Comparison of ENCODE assay signal across 8 cellular contexts in the genomic region with DNA sequence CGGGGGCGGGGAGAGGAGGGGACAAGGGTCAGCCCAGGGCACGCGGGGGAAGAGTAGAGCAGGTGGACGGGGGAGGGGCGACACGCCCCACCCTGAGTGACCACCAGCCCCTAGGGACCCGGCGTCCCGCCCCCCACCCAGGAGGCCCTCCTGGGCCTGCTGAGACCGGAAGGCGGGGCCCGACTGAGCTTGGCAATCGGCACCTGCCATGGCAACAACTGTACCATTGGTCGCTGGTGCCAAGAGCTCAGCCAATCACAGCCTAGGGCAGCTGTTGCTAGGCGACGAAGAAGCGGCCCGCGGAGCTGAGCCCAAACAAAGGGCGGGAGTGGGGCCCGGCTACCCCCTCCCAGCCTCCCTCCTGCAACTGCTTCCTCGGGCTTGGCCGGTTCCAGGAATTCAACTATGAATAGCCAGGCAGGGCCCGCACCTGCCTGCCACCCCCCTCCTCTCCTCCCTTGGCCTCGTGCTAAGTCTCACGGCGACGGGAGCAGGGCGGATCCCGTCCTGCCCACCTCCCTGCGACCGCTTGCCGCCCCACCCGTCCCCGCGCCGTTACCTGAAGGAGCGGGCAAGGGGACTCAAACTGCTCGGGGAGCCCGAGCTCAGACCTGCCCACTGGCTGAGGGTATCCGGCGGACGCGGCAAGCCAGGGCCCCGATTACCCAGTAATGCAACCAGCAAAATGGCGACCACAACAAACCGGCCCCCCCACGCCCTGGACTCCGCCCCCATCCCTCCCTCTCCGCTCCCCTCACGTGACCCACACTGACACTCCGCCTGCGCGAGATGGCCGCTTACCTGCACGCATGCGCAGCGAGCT. TPM values are rescaled to one million over a fixed set of nuclear protein-coding genes. Genes with fewer than 3 reads are reported as not detected.
DNase-seq lines count a peak whose midpoint lies in the region; ATAC-seq and TF ChIP-seq lines count a peak whose summit lies in the region.

Gene DYRK1B, minus strand, starts transcription at position 699 of the 823 bp plus-strand sequence. CDS start 2,295 bp downstream, outside the sequence.

- H3K9ac ChIP-seq in iPS-20b (ENCODE audit: low read depth, low read length) (peak within 1 kb of the TSS; percentile 91), skeletal muscle satellite cell (ENCODE audit: low read depth, low read length) (peak within 1 kb of the TSS; percentile 86)

- DNase-seq in NCI-H2029 (lab: John Stamatoyannopoulos, UW) (peak; percentile 97), WTC11 (ENCODE audit: low spot score) (peak; percentile 96), cardiac fibroblast (ENCODE audit: low read depth in 2 of 2) (peak; percentile 98 to 99), NOMO-1 treated with DMSO at 0.1 percent for 48 hours (lab: John Stamatoyannopoulos, UW; ENCODE audit: unreplicated experiment) (no peak)

- POLR2A ChIA-PET in WTC11 (lab: Charles Lee): interaction anchor here (0.6 to 2.1 kb wide), 7 partner anchors 9 to 327 kb away, joined by 3 to 14 read pairs (median 3); partner anchors contain the start of gene FBL

- no peaks in the 10 kb centered on the region for H3K27me3 Mint-ChIP-seq in WTC11 (ENCODE audit: low read depth)

- CTCF ChIA-PET in WTC11 (lab: Charles Lee): interaction anchor here (0.5 to 2.1 kb wide), 18 partner anchors 9 to 715 kb away, joined by 3 to 22 read pairs (median 4); partner anchors contain the start of genes FBL, PSMC4 and TTC9B

- peak within 1 kb of the TSS; percentile 72 for H3K4me3 Mint-ChIP-seq in WTC11

- H3K36me3 ChIP-seq in iPS-20b (ENCODE audit: insufficient read depth, low read depth, low read length) (peaks cover 72% of the 10 kb centered on the region), skeletal muscle satellite cell (ENCODE audit: insufficient read depth, low read length) (peaks cover 56% of the 10 kb centered on the region)

- H3K27ac Mint-ChIP-seq in WTC11: peak within 1 kb of the TSS; percentile 98

- peaks cover 13% of the 10 kb centered on the region for H3K4me1 Mint-ChIP-seq in WTC11

- ATAC-seq in HG02852 (IDR thresholded peaks at IDR 0.05; ENCODE audit: unreplicated experiment) (peak; percentile 84), WTC11 (peak; percentile 91)

- TF ChIP-seq CTCF in WTC11 (IDR thresholded peaks at IDR 0.05): no peak
- no peak for TF ChIP-seq CTCF in cardiac fibroblast (IDR thresholded peaks at IDR 0.05; ENCODE audit: low read depth, low read length)

- H3K4me1 ChIP-seq in iPS-20b (ENCODE audit: insufficient read depth, low read length) (peaks cover 4% of the 10 kb centered on the region), skeletal muscle satellite cell (ENCODE audit: control insufficient read depth, insufficient read depth, low read length) (peaks cover 13% of the 10 kb centered on the region)

- H3K9me3 Mint-ChIP-seq in WTC11: no peaks in the 10 kb centered on the region

- H3K27me3 ChIP-seq in iPS-20b (ENCODE audit: insufficient read depth, low read length): no peaks in the 10 kb centered on the region
- no peaks in the 10 kb centered on the region for H3K27me3 ChIP-seq in skeletal muscle satellite cell (ENCODE audit: control insufficient read depth, insufficient read depth, low read length)

- peak within 1 kb of the TSS; percentile 94 for H3K27ac ChIP-seq in iPS-20b (ENCODE audit: low read length)

- peak within 1 kb of the TSS; percentile 86 to 87 for H3K4me3 ChIP-seq in cardiac fibroblast (replicated peaks in 1 of 2; ENCODE audit: low read depth in 2 of 2, low read length in 2 of 2)
- peak within 1 kb of the TSS; percentile 91 for H3K4me3 ChIP-seq in iPS-20b (ENCODE audit: low read length)
- H3K4me3 ChIP-seq in skeletal muscle satellite cell (ENCODE audit: low read length): peak within 1 kb of the TSS; percentile 86

- H3K9me3 ChIP-seq in iPS-20b (ENCODE audit: insufficient read depth, low read depth, low read length): no peaks in the 10 kb centered on the region
- H3K9me3 ChIP-seq in skeletal muscle satellite cell (replicated peaks; ENCODE audit: low read length): no peaks in the 10 kb centered on the region

- peak; percentile 38 for TF ChIP-seq POLR2A in GM15510 (IDR thresholded peaks at IDR 0.05; ENCODE audit: borderline replicate concordance, extremely low read depth, insufficient read length)

- peaks cover 55% of the 10 kb centered on the region for H3K36me3 Mint-ChIP-seq in WTC11

- H3K4me2 ChIP-seq in skeletal muscle satellite cell (ENCODE audit: low read length): peak within 1 kb of the TSS; percentile 86

TF ChIP-seq in WTC11, 78 proteins besides CTCF, POLR2A, EP300 and RAD21 (continues in another document):
- TF ChIP-seq OVOL2 (CRISPR knock-in tag; IDR thresholded peaks at IDR 0.05; ENCODE audit: borderline replicate concordance) (no peak), FOXJ3 (CRISPR knock-in tag; IDR thresholded peaks at IDR 0.05; ENCODE audit: borderline replicate concordance) (no peak), TP53 (CRISPR knock-in tag; IDR thresholded peaks at IDR 0.05) (no peak), NR2C2 (CRISPR knock-in tag; IDR thresholded peaks at IDR 0.05) (no peak), NR3C1 (CRISPR knock-in tag; conservative IDR thresholded peaks at IDR 0.05; ENCODE audit: low read depth) (no peak), ZBTB43 (CRISPR knock-in tag; IDR thresholded peaks at IDR 0.05) (no peak), ZNF425 (CRISPR knock-in tag; conservative IDR thresholded peaks at IDR 0.05) (no peak), ZNF138 (CRISPR knock-in tag; conservative IDR thresholded peaks at IDR 0.05) (no peak)
- TF ChIP-seq, protein P1, sequence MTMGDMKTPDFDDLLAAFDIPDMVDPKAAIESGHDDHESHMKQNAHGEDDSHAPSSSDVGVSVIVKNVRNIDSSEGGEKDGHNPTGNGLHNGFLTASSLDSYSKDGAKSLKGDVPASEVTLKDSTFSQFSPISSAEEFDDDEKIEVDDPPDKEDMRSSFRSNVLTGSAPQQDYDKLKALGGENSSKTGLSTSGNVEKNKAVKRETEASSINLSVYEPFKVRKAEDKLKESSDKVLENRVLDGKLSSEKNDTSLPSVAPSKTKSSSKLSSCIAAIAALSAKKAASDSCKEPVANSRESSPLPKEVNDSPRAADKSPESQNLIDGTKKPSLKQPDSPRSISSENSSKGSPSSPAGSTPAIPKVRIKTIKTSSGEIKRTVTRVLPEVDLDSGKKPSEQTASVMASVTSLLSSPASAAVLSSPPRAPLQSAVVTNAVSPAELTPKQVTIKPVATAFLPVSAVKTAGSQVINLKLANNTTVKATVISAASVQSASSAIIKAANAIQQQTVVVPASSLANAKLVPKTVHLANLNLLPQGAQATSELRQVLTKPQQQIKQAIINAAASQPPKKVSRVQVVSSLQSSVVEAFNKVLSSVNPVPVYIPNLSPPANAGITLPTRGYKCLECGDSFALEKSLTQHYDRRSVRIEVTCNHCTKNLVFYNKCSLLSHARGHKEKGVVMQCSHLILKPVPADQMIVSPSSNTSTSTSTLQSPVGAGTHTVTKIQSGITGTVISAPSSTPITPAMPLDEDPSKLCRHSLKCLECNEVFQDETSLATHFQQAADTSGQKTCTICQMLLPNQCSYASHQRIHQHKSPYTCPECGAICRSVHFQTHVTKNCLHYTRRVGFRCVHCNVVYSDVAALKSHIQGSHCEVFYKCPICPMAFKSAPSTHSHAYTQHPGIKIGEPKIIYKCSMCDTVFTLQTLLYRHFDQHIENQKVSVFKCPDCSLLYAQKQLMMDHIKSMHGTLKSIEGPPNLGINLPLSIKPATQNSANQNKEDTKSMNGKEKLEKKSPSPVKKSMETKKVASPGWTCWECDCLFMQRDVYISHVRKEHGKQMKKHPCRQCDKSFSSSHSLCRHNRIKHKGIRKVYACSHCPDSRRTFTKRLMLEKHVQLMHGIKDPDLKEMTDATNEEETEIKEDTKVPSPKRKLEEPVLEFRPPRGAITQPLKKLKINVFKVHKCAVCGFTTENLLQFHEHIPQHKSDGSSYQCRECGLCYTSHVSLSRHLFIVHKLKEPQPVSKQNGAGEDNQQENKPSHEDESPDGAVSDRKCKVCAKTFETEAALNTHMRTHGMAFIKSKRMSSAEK (CRISPR knock-in tag; IDR thresholded peaks at IDR 0.05; ENCODE audit: borderline replicate concordance): 0 out of 2 replicates have a peak, but pooled peaks have one; percentile 83

RNA-seq across cellular contexts. Expression of gene DYRK1B, which starts in this region (rescaled TPM):
- 12.2 to 14.0 TPM (median 13.2 TPM) in 3 replicates for total RNA-seq in WTC11 (2021)
- 7.0 and 10.1 TPM in 2 replicates for total RNA-seq in skeletal muscle satellite cell (2012; rRNA removed)
